In the genomic region with DNA sequence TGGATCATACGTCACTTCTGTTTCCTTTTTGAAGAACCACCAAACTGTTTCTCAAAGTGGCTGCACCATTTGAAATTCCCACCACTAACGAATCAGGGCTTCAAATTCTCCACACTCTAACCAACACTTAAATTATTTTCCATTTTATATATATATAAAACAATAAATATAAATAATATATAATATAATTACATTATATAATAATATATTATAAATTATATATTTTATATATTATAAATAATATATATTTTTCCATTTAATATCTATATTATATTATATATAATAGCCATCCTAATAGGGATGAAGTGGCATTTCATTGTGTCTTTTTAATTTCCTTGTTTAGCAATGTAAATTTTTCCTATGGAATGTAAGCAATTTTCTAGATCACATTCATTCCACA, we compare ENCODE assay signal across 8 cellular contexts.
"Had no signal": no experiment of that assay in that cellular context is flagged by ENCODE, and none has a peak within 500 bp of the region (broad histone marks: within the 10 kb centered on the region; RNA-seq: fewer than 3 reads in every experiment).

No MANE protein-coding gene starts in this region.

- H3K27me3 ChIP-seq: gastrocnemius medialis, testis, transverse colon had no signal

- H3K4me3 ChIP-seq: gastrocnemius medialis, heart right ventricle, spleen, testis, transverse colon had no signal

- H3K9me3 ChIP-seq: gastrocnemius medialis, heart right ventricle, spleen, testis, transverse colon had no signal

- ATAC-seq: sciatic nerve had no signal

- H3K4me1 ChIP-seq: gastrocnemius medialis, testis, transverse colon had no signal

- H3K36me3 ChIP-seq: gastrocnemius medialis, heart right ventricle, spleen, transverse colon had no signal

- FAIRE-seq: endometrium, islet of Langerhans had no signal

- H3K27ac ChIP-seq: gastrocnemius medialis, heart right ventricle, spleen, testis, transverse colon had no signal
